1 cellular context compared by ENCODE assay signal in genomic region chr3:150409125-150409526, GRCh38.
A peak's percentile ranks its signal among the peaks of the same experiment; 100 is the strongest.
TF ChIP-seq lines count a peak whose summit lies in the region.

No MANE protein-coding gene starts in this region.

TF ChIP-seq in HepG2, 621 proteins besides CTCF, POLR2A, EP300 and RAD21 (continued from another document):
- TF ChIP-seq, protein P1, sequence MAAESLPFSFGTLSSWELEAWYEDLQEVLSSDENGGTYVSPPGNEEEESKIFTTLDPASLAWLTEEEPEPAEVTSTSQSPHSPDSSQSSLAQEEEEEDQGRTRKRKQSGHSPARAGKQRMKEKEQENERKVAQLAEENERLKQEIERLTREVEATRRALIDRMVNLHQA (CRISPR knock-in tag; IDR thresholded peaks at IDR 0.05) = no peak
- TF ChIP-seq CCAR2 (optimal IDR thresholded peaks at IDR 0.05; ENCODE audit: low read depth, low read length) = no peak
- TF ChIP-seq ZNF564 (CRISPR knock-in tag; IDR thresholded peaks at IDR 0.05) = 0 out of 2 replicates have a peak, but pooled peaks have one; percentile 2
- TF ChIP-seq, protein P2, sequence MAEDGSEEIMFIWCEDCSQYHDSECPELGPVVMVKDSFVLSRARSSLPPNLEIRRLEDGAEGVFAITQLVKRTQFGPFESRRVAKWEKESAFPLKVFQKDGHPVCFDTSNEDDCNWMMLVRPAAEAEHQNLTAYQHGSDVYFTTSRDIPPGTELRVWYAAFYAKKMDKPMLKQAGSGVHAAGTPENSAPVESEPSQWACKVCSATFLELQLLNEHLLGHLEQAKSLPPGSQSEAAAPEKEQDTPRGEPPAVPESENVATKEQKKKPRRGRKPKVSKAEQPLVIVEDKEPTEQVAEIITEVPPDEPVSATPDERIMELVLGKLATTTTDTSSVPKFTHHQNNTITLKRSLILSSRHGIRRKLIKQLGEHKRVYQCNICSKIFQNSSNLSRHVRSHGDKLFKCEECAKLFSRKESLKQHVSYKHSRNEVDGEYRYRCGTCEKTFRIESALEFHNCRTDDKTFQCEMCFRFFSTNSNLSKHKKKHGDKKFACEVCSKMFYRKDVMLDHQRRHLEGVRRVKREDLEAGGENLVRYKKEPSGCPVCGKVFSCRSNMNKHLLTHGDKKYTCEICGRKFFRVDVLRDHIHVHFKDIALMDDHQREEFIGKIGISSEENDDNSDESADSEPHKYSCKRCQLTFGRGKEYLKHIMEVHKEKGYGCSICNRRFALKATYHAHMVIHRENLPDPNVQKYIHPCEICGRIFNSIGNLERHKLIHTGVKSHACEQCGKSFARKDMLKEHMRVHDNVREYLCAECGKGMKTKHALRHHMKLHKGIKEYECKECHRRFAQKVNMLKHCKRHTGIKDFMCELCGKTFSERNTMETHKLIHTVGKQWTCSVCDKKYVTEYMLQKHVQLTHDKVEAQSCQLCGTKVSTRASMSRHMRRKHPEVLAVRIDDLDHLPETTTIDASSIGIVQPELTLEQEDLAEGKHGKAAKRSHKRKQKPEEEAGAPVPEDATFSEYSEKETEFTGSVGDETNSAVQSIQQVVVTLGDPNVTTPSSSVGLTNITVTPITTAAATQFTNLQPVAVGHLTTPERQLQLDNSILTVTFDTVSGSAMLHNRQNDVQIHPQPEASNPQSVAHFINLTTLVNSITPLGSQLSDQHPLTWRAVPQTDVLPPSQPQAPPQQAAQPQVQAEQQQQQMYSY (CRISPR knock-in tag; IDR thresholded peaks at IDR 0.05) = 0 out of 2 replicates have a peak, but pooled peaks have one; percentile 28
- TF ChIP-seq PAXIP1 (CRISPR knock-in tag; conservative IDR thresholded peaks at IDR 0.05) = 0 out of 2 replicates have a peak, but pooled peaks have one; percentile 10
- 0 out of 2 replicates have a peak, but pooled peaks have one; percentile 13 for TF ChIP-seq ZFP37 (CRISPR knock-in tag; IDR thresholded peaks at IDR 0.05; ENCODE audit: borderline replicate concordance)
- no peak for TF ChIP-seq ZNF713 (CRISPR knock-in tag; IDR thresholded peaks at IDR 0.05)
- no peak for TF ChIP-seq ZNF451 (CRISPR knock-in tag; IDR thresholded peaks at IDR 0.05)
